Comparison of ENCODE assay signal across 8 cellular contexts in the genomic region with DNA sequence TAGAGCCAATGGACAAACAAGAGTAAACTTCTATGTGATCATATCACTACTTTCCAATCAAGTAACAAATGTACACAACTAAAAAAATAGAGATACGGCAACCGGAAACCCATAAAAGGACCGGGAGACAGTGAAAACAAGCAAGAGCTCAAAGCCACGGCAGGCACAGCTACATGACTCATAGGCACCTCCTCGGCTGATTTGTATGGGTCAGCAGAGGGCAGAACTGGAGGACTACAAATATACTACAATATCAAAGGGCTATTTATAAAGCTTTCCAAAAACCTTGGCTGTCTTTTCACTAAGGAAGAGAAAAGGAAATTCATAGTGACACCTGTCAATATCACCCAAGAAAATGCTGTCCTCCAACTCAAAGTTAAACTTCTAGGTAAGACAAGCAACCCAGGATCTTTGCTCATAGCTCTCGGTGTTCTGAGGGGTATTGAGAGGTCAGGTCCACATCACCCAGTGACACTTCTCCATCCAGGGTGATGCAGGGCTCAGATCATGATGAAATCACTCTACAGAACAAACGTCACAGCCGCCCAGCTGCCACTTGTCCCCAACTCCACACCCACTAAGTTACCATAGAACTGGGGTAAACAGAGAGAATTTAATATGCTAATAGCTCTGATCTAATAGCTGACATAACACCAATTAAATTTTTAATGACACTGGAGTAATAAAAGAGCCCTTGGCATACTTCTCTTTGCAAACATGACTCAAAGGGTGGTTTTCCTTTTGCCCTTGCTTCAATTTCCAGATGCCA. TPM values are rescaled to one million over a fixed set of nuclear protein-coding genes. Genes with fewer than 3 reads are reported as not detected.
DNase-seq lines count a peak whose midpoint lies in the region; ATAC-seq, FAIRE-seq and TF ChIP-seq lines count a peak whose summit lies in the region.

No MANE protein-coding gene starts in this region.

- peak overlapping the region; percentile 99 for H3K27ac ChIP-seq in mammary epithelial cell (ENCODE audit: insufficient read depth, low read depth, low read length)
- peak overlapping the region; percentile 99 for H3K27ac ChIP-seq in keratinocyte (ENCODE audit: control insufficient read depth, insufficient read depth, low read length)
- peak overlapping the region; percentile 24 for H3K27ac ChIP-seq in stomach smooth muscle (ENCODE audit: low read length)

- H3K4me1 ChIP-seq in mammary epithelial cell (ENCODE audit: insufficient read depth, low read length) (peaks cover 48% of the 10 kb centered on the region), keratinocyte (ENCODE audit: control insufficient read depth, extremely low read depth, insufficient read depth, low read length) (peaks cover 50% of the 10 kb centered on the region), stomach smooth muscle (ENCODE audit: control insufficient read depth, insufficient read depth, low read length) (peaks cover 15% of the 10 kb centered on the region)

- intact Hi-C loops in mammary epithelial cell (cut with micrococcal nuclease) = no loop called here

- H2AFZ ChIP-seq in mammary epithelial cell (ENCODE audit: low read depth, low read length) (no peak overlapping the region), keratinocyte (ENCODE audit: control insufficient read depth, low read length) (no peak overlapping the region)

- peak; percentile 92 for FAIRE-seq in keratinocyte (lab: Jason Lieb, UNC)

- H3K9ac ChIP-seq in mammary epithelial cell (ENCODE audit: insufficient read depth, low read length) (peak overlapping the region; percentile 52), keratinocyte (ENCODE audit: control insufficient read depth, extremely low read depth, insufficient read depth, low read length) (peak overlapping the region; percentile 67), stomach smooth muscle (ENCODE audit: low read length in 2 of 2) (peak overlapping the region in 1 of 2 donors; percentile 6)

- 33% methylated on average over 8 of the region's 8 CpGs for WGBS in mammary epithelial cell (ENCODE audit: low coverage, missing lambda C conversion rate)

- TF ChIP-seq CTCF in mammary epithelial cell (conservative IDR thresholded peaks at IDR 0.05 in 1 of 2, IDR thresholded peaks at IDR 0.05 in 1 of 2; ENCODE audit: extremely low read depth in 1 of 2, insufficient read depth in 1 of 2, low read depth in 1 of 2, low read length in 2 of 2) = peak in 1 of 2 donors; percentile 19
- peak in 2 of 3 experiments; percentile 9 to 36 for TF ChIP-seq CTCF in keratinocyte (optimal IDR thresholded peaks at IDR 0.05 in 1 of 3, IDR thresholded peaks at IDR 0.05 in 1 of 3, conservative IDR thresholded peaks at IDR 0.05 in 1 of 3; ENCODE audit: extremely low read depth in 1 of 3, insufficient read depth in 2 of 3, low read length in 3 of 3)

- H4K20me1 ChIP-seq in mammary epithelial cell (ENCODE audit: insufficient read depth, low read length) (no peaks in the 10 kb centered on the region), keratinocyte (ENCODE audit: control insufficient read depth, extremely low read depth, insufficient read depth, low read length) (no peaks in the 10 kb centered on the region)

- no peak for ATAC-seq in HG02610 (IDR thresholded peaks at IDR 0.05; ENCODE audit: unreplicated experiment)

- dilution Hi-C loops in mammary epithelial cell (cut with HindIII; ENCODE audit: low sequenced_read_pairs) = loop anchor here (5.0 kb wide), 2 partner anchors 51 to 86 kb away; a partner anchor contains a TSS
- dilution Hi-C loops in keratinocyte (cut with MboI; ENCODE audit: extremely low pct_ligation_motif_present, low sequenced_read_pairs) = loop anchor here (10.0 kb wide), 1 partner anchor 53 kb away; no protein-coding TSS in a partner anchor

- CTCF ChIA-PET in mammary epithelial cell (lab: Charles Lee; ENCODE audit: low non-redundant PET) = interaction anchor here (0.6 to 0.7 kb wide), 3 partner anchors 17 to 42 kb away, joined by 3 to 7 read pairs (median 4); no protein-coding TSS in a partner anchor

- H3K27me3 ChIP-seq in mammary epithelial cell (ENCODE audit: insufficient read depth, low read length) (no peaks in the 10 kb centered on the region), keratinocyte (ENCODE audit: control insufficient read depth, extremely low read depth, insufficient read depth, low read length) (no peaks in the 10 kb centered on the region), stomach smooth muscle (ENCODE audit: control insufficient read depth in 1 of 2, insufficient read depth in 2 of 2, low read length in 2 of 2) (no peaks in the 10 kb centered on the region)

- H3K4me2 ChIP-seq in mammary epithelial cell (ENCODE audit: insufficient read depth, low read depth, low read length) (peak overlapping the region; percentile 69), keratinocyte (ENCODE audit: control insufficient read depth, extremely low read depth, insufficient read depth, low read depth, low read length) (peak overlapping the region; percentile 84)

- DNase-seq in NCI-H510A treated with DMSO at 0.1 percent for 48 hours (lab: John Stamatoyannopoulos, UW) = peak; percentile 53
- DNase-seq in NCI-H510A (lab: John Stamatoyannopoulos, UW) = no peak
- DNase-seq in NCI-H748 treated with DMSO at 0.1 percent for 48 hours (lab: John Stamatoyannopoulos, UW) = peak; percentile 38
- peak; percentile 80 for DNase-seq in mammary epithelial cell
- no peak for DNase-seq in keratinocyte (ENCODE audit: low read depth, low spot score)
- DNase-seq in KG1 (lab: John Stamatoyannopoulos, UW) = no peak

- H3K36me3 ChIP-seq in mammary epithelial cell (ENCODE audit: insufficient read depth, low read length) (peaks cover 1% of the 10 kb centered on the region), keratinocyte (ENCODE audit: control insufficient read depth in 2 of 2, extremely low read depth in 1 of 2, insufficient read depth in 2 of 2, low read length in 2 of 2) (peaks cover 0 to 18% of the 10 kb centered on the region in 2 experiments), stomach smooth muscle (ENCODE audit: control insufficient read depth in 2 of 2, insufficient read depth in 2 of 2, low read length in 2 of 2) (peaks cover 0 to under 1% of the 10 kb centered on the region in 2 donors)

- H3K79me2 ChIP-seq in mammary epithelial cell (ENCODE audit: insufficient read depth, low read length) (peaks cover 63% of the 10 kb centered on the region), keratinocyte (ENCODE audit: control insufficient read depth, insufficient read depth, low read length) (peaks cover 37% of the 10 kb centered on the region)

- H3K9me1 ChIP-seq in keratinocyte (ENCODE audit: control insufficient read depth, extremely low read depth, insufficient read depth, low read length) = peaks cover 3% of the 10 kb centered on the region

- in situ Hi-C loops in mammary epithelial cell (cut with MboI; ENCODE audit: low sequenced_read_pairs in 2 of 2) = no loop called here

- H3K9me3 ChIP-seq in mammary epithelial cell (replicated peaks; ENCODE audit: insufficient read depth, low read length) (no peaks in the 10 kb centered on the region), keratinocyte (ENCODE audit: control insufficient read depth, low read depth, low read length) (no peaks in the 10 kb centered on the region), stomach smooth muscle (ENCODE audit: control insufficient read depth in 2 of 2, low read length in 2 of 2) (no peaks in the 10 kb centered on the region)

- TSS peak; percentile 16 for BruUV-seq in mammary epithelial cell (replicated peaks; lab: Mats Ljungman, UMichigan)

- no peak overlapping the region for H3K4me3 ChIP-seq in mammary epithelial cell (replicated peaks in 1 of 3; ENCODE audit: insufficient read depth in 1 of 3, low read depth in 2 of 3, low read length in 3 of 3)
- H3K4me3 ChIP-seq in keratinocyte (ENCODE audit: control insufficient read depth in 2 of 3, extremely low read depth in 1 of 3, insufficient read depth in 2 of 3, low read depth in 1 of 3, low read length in 3 of 3) = peak overlapping the region in 1 of 3 experiments; percentile 43
- H3K4me3 ChIP-seq in stomach smooth muscle (ENCODE audit: low read length in 2 of 2) = no peak overlapping the region

RNA-seq across cellular contexts. Expression of a gene that starts 41.3 kb away (rescaled TPM):
- 10 to 100 TPM; 64.0 to 65.0 TPM for total RNA-seq in mammary epithelial cell
- 92.4 TPM for polyA plus RNA-seq in mammary epithelial cell
- 130 TPM for polyA minus RNA-seq in mammary epithelial cell
- 77.2 to 101 TPM (median 79.0 TPM) in 3 replicates for polyA plus RNA-seq in keratinocyte
- polyA plus RNA-seq in keratinocyte (2011; ENCODE audit: low read depth) = 192 TPM
- 100 and 122 TPM in 2 replicates for polyA plus RNA-seq in keratinocyte (2011; cell fraction: cytosol; rRNA removed)
- 40.9 and 43.3 TPM in 2 replicates for polyA plus RNA-seq in keratinocyte (2011; cell fraction: nucleus; rRNA removed)
- 87.4 and 90.1 TPM in 2 replicates for polyA plus RNA-seq in keratinocyte (2012; ENCODE audit: low replicate concordance)
- 79.0 to 84.7 TPM (median 83.4 TPM) in 3 replicates for polyA minus RNA-seq in keratinocyte
- 41.4 TPM for polyA minus RNA-seq in keratinocyte (2011; cell fraction: cytosol; rRNA and poly(A)+ RNA removed)
- polyA minus RNA-seq in keratinocyte (2011; cell fraction: nucleus; rRNA and poly(A)+ RNA removed) = 15.2 and 19.6 TPM in 2 replicates

Comparison
In these comparisons a context has a peak if more than half of its experiments do, and no peak if none do; other contexts are left out.
1. DNase-seq: peak in NCI-H510A treated with DMSO at 0.1 percent for 48 hours (single experiment), NCI-H748 treated with DMSO at 0.1 percent for 48 hours (single experiment) and mammary epithelial cell (single experiment); none in NCI-H510A (single experiment), keratinocyte (single experiment) and KG1 (single experiment).
2. H3K27ac ChIP-seq: peak in every context shown above with its lines; median percentile 99 in mammary epithelial cell; 99 in keratinocyte; 24 in stomach smooth muscle.